Comparison of ENCODE assay signal across 8 cellular contexts in genomic region chr20:41316602-41317535, GRCh38.
DNase-seq lines count a peak whose midpoint lies in the region; ATAC-seq and TF ChIP-seq lines count a peak whose summit lies in the region.

No MANE protein-coding gene starts in this region.

- H3K4me1 ChIP-seq in mucosa of stomach (ENCODE audit: control insufficient read depth, insufficient read depth, low read length): peaks cover 26% of the 10 kb centered on the region

- no peaks in the 10 kb centered on the region for H3K36me3 ChIP-seq in mucosa of stomach (ENCODE audit: control insufficient read depth, insufficient read depth, low read length)

- peak; percentile 55 for ATAC-seq in GM19025 (IDR thresholded peaks at IDR 0.05; ENCODE audit: low read depth, unreplicated experiment)
- peak; percentile 47 for ATAC-seq in HG03196 (IDR thresholded peaks at IDR 0.05; ENCODE audit: unreplicated experiment)

- peak; percentile 91 for DNase-seq in AG10803 (ENCODE audit: low read depth)
- peak; percentile 42 for DNase-seq in NCI-H82 treated with DMSO at 0.1 percent for 48 hours (lab: John Stamatoyannopoulos, UW; ENCODE audit: unreplicated experiment)
- DNase-seq in activated T-cell treated with anti-CD3 and anti-CD28 coated beads for 24 hours (ENCODE audit: low read depth): peak; percentile 71
- no peak for DNase-seq in epithelial cell of prostate (ENCODE audit: low read depth, low spot score)
- peak; percentile 52 to 58 for DNase-seq in stimulated activated CD8-positive, alpha-beta memory T cell treated with anti-CD3 and anti-CD28 coated beads, Interleukin-7, amount 100 ng/mL, for 1 hour (ENCODE audit: low read depth in 2 of 2)

- H3K9ac ChIP-seq in mucosa of stomach (ENCODE audit: low read length): peak overlapping the region; percentile 76

- no peak for TF ChIP-seq CTCF in AG10803 (conservative IDR thresholded peaks at IDR 0.05; ENCODE audit: low read length)

- H3K27ac ChIP-seq in epithelial cell of prostate: peak overlapping the region; percentile 88

- no peaks in the 10 kb centered on the region for H3K27me3 ChIP-seq in mucosa of stomach (ENCODE audit: control insufficient read depth, insufficient read depth, low read length)

- H3K9me3 ChIP-seq in mucosa of stomach (ENCODE audit: control insufficient read depth, low read length): no peaks in the 10 kb centered on the region

- H3K4me3 ChIP-seq in AG10803 (ENCODE audit: low read length) (peak overlapping the region; percentile 95), mucosa of stomach (ENCODE audit: low read length) (peak overlapping the region; percentile 62)
